ENCODE assay signal across 34 cellular contexts in the genomic region with DNA sequence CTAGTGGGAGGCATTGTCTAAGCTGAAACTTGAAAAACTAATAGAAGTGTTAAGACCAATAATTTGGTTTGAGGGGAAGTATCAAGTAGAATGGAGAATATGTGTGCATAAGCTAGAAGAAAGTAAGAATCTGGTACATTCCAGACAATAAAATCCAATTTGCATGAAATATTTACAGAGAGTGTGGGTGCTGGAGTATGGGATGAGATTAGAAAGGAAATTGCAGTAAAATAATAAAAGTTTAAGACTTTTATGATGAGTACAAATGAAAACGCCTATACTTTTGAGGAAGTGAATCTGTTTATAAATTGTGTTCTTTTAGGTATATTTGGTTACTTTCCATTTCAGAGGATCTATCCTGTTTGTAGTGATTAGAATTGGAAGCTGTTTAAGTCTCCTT.
"Had no signal": no experiment of that assay in that cellular context is flagged by ENCODE, and none has a peak within 500 bp of the region (broad histone marks: within the 10 kb centered on the region; RNA-seq: fewer than 3 reads in every experiment).

No MANE protein-coding gene starts in this region.

- H3K4me3 ChIP-seq: adrenal gland, ascending aorta, body of pancreas, breast epithelium, cardiac muscle cell had no signal

- FAIRE-seq: astrocyte, bronchial epithelial cell had no signal

- ATAC-seq: activated naive CD4-positive, alpha-beta T cell treated with anti-CD3 and anti-CD28 coated beads, Interleukin-2, amount 50 U/mL, for 72 hours; activated naive CD8-positive, alpha-beta T cell treated with anti-CD3 and anti-CD28 coated beads, Interleukin-2, amount 50 U/mL, for 24 hours; activated T-cell treated with anti-CD3 and anti-CD28 coated beads, Interleukin-2, amount 50 U/mL, for 4 hours; activated T-cell treated with anti-CD3 and anti-CD28 coated beads, Interleukin-2, amount 50 U/mL, for 72 hours; activated T-helper 17 cell treated with anti-CD3 and anti-CD28 coated beads, Interleukin-2, amount 50 U/mL, for 72 hours; body of pancreas had no signal

- H3K36me3 ChIP-seq: adrenal gland, ascending aorta, brain microvascular endothelial cell, breast epithelium, cardiac muscle cell had no signal

- DNase-seq: activated effector memory CD4-positive, alpha-beta T cell treated with anti-CD3 and anti-CD28 coated beads, Interleukin-2, amount 50 U/mL, for 16 hours; activated effector memory CD4-positive, alpha-beta T cell treated with Interleukin-2 at 50 U/mL for 16 hours; activated gamma-delta T cell; activated gamma-delta T cell treated with Interleukin-2 at 50 U/mL for 16 hours; activated naive CD4-positive, alpha-beta T cell; activated naive CD4-positive, alpha-beta T cell treated with anti-CD3 and anti-CD28 coated beads for 36 hours; activated naive CD4-positive, alpha-beta T cell treated with anti-CD3 and anti-CD28 coated beads, Interleukin-2, amount 10 ng/mL, durations not matched to agents 7 days and 5 days; activated naive CD4-positive, alpha-beta T cell treated with anti-CD3 and anti-CD28 coated beads, Interleukin-2, amount 50 U/mL, for 16 hours; activated naive CD4-positive, alpha-beta T cell treated with Interleukin-2 at 50 U/mL for 16 hours; activated naive CD8-positive, alpha-beta T cell treated with anti-CD3 and anti-CD28 coated beads for 36 hours; activated naive CD8-positive, alpha-beta T cell treated with anti-CD3 and anti-CD28 coated beads, Interleukin-2, amount 10 ng/mL, durations not matched to agents 7 days and 5 days; activated naive CD8-positive, alpha-beta T cell treated with anti-CD3 and anti-CD28 coated beads, Interleukin-2, amount 50 U/mL, for 24 hours; activated T-cell treated with anti-CD3 and anti-CD28 coated beads, Interleukin-2, amount 50 U/mL, for 1 hour; activated T-cell treated with anti-CD3 and anti-CD28 coated beads, Interleukin-2, amount 50 U/mL, for 24 hours; activated T-cell treated with anti-CD3 and anti-CD28 coated beads, Interleukin-2, amount 50 U/mL, for 4 hours; activated T-cell treated with anti-CD3 and anti-CD28 coated beads, Interleukin-2, amount 50 U/mL, for 48 hours; activated T-cell treated with anti-CD3 and anti-CD28 coated beads, Interleukin-2, amount 50 U/mL, for 72 hours; adrenal gland; amniotic stem cell; amygdala; anterior cingulate cortex; aorta; body of pancreas; brain microvascular endothelial cell; caudate nucleus; central memory CD4-positive, alpha-beta T cell; cerebellar nuclear complex had no signal

- H3K27ac ChIP-seq: adrenal gland, ascending aorta, body of pancreas, brain microvascular endothelial cell, breast epithelium, cardiac muscle cell had no signal

- H3K4me1 ChIP-seq: adrenal gland, ascending aorta, body of pancreas, breast epithelium had no signal

- H3K27me3 ChIP-seq: adrenal gland, ascending aorta, body of pancreas, brain microvascular endothelial cell, breast epithelium, cardiac muscle cell had no signal

- H3K9me3 ChIP-seq: adrenal gland, ascending aorta, body of pancreas, breast epithelium had no signal
